ENCODE assay signal across 10 cellular contexts in the genomic region with DNA sequence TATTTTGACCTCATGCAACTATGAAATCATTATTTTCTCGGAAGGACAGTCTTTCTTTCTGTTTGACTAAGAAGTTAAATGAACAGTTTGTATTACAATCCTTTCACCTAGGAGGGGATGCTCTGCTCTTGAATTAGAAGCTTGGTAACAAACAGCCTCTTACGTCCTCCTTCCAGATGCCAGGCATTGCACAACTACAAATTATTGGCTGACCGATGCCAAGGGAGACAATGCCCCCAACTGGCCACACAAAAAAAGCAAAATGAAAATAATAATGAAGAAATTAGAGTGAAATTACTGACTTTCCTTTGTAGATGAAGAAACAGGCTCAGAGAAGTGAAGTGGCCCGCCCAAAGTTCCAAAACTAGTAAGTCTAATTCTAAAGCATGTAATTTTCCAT.
DNase-seq lines count a peak whose midpoint lies in the region; ATAC-seq and TF ChIP-seq lines count a peak whose summit lies in the region.
"Had no signal": no experiment of that assay in that cellular context is flagged by ENCODE, and none has a peak within 500 bp of the region (broad histone marks: within the 10 kb centered on the region; RNA-seq: fewer than 3 reads in every experiment).

No MANE protein-coding gene starts in this region.

- H3K27me3 ChIP-seq in GM06990 (replicated peaks; ENCODE audit: control insufficient read depth, insufficient read depth, low read length) (no peaks in the 10 kb centered on the region; the same call in 1 of the 2 replicates), aorta (ENCODE audit: control insufficient read depth in 1 of 2, insufficient read depth in 2 of 2, low read length in 1 of 2) (no peaks in the 10 kb centered on the region)
- H3K27me3 ChIP-seq in CD8-positive, alpha-beta T cell (ENCODE audit: insufficient read depth, low read length) = no peaks in the 10 kb centered on the region

- H3K9me3 ChIP-seq in CD8-positive, alpha-beta T cell (ENCODE audit: low read length) = no peaks in the 10 kb centered on the region
- no peaks in the 10 kb centered on the region for H3K9me3 ChIP-seq in aorta (ENCODE audit: control insufficient read depth, low read length)

- no peak overlapping the region for H3K27ac Mint-ChIP-seq in CD8-positive, alpha-beta T cell
- H3K27ac Mint-ChIP-seq in T-helper 2 cell treated with Interferon-gamma antibody and Interleukin-4, amounts not matched to agents 5 μg/mL and 100 μg/mL, for 36 hours = no peak overlapping the region

- 39 to 41% methylated on average over 4 of the region's 4 CpGs for WGBS in aorta, 2 donors

- peaks cover 3% of the 10 kb centered on the region for H3K27me3 Mint-ChIP-seq in CD8-positive, alpha-beta T cell (ENCODE audit: low read depth)
- peaks cover 12% of the 10 kb centered on the region for H3K27me3 Mint-ChIP-seq in T-helper 2 cell treated with Interferon-gamma antibody and Interleukin-4, amounts not matched to agents 5 μg/mL and 100 μg/mL, for 36 hours (ENCODE audit: low read depth)

- H3K36me3 Mint-ChIP-seq in CD8-positive, alpha-beta T cell = no peaks in the 10 kb centered on the region
- no peaks in the 10 kb centered on the region for H3K36me3 Mint-ChIP-seq in T-helper 2 cell treated with Interferon-gamma antibody and Interleukin-4, amounts not matched to agents 5 μg/mL and 100 μg/mL, for 36 hours (ENCODE audit: low read depth)

- H3K4me3 Mint-ChIP-seq in CD8-positive, alpha-beta T cell = no peak overlapping the region
- H3K4me3 Mint-ChIP-seq in T-helper 2 cell treated with Interferon-gamma antibody and Interleukin-4, amounts not matched to agents 5 μg/mL and 100 μg/mL, for 36 hours = no peak overlapping the region

- H3K36me3 ChIP-seq in GM06990 (ENCODE audit: control insufficient read depth, insufficient read depth, low read length) (no peaks in the 10 kb centered on the region), aorta (ENCODE audit: control insufficient read depth in 1 of 2, insufficient read depth in 2 of 2, low read length in 1 of 2) (no peaks in the 10 kb centered on the region)
- H3K36me3 ChIP-seq in CD8-positive, alpha-beta T cell (ENCODE audit: insufficient read depth, low read length) = no peaks in the 10 kb centered on the region

- CTCF ChIA-PET in CD8-positive, alpha-beta T cell (lab: Charles Lee) = no interaction called here

- H3K27ac ChIP-seq in CD8-positive, alpha-beta T cell (ENCODE audit: low read depth, low read length) = no peak overlapping the region
- H3K27ac ChIP-seq in aorta (ENCODE audit: low read depth in 1 of 2, low read length in 2 of 2) = no peak overlapping the region
- H3K27ac ChIP-seq: skin epidermis had no signal

- TF ChIP-seq CTCF in GM06990 (IDR thresholded peaks at IDR 0.05; ENCODE audit: insufficient read depth, low read length, poor library complexity, severe bottlenecking) = peak; percentile 17
- TF ChIP-seq CTCF in CD8-positive, alpha-beta T cell (IDR thresholded peaks at IDR 0.05) = no peak

- H3K4me1 ChIP-seq in CD8-positive, alpha-beta T cell (ENCODE audit: insufficient read depth, low read length) = no peaks in the 10 kb centered on the region
- no peaks in the 10 kb centered on the region for H3K4me1 ChIP-seq in aorta (ENCODE audit: control insufficient read depth in 1 of 2, insufficient read depth in 2 of 2, low read length in 2 of 2)

- ATAC-seq in CD8-positive, alpha-beta T cell = no peak
- no peak for ATAC-seq in aorta (ENCODE audit: low FRiP score)

- POLR2A ChIA-PET in CD8-positive, alpha-beta T cell (lab: Charles Lee) = no interaction called here

- no peak overlapping the region for H3K4me3 ChIP-seq in GM06990 (replicated peaks; ENCODE audit: low read depth, low read length)
- no peak overlapping the region for H3K4me3 ChIP-seq in CD8-positive, alpha-beta T cell (ENCODE audit: low read depth, low read length)
- no peak overlapping the region for H3K4me3 ChIP-seq in aorta (ENCODE audit: low read length in 2 of 2)
- H3K4me3 ChIP-seq: skin epidermis had no signal

- no peak for DNase-seq in GM06990 (ENCODE audit: extremely low read depth, insufficient read length)
- DNase-seq in NCI-H345 treated with DMSO at 0.1 percent for 48 hours (lab: John Stamatoyannopoulos, UW; ENCODE audit: unreplicated experiment) = peak; percentile 4
- peak; percentile 5 for DNase-seq in cerebellar cortex (ENCODE audit: low spot score)
- peak; percentile 30 for DNase-seq in midbrain (lab: John Stamatoyannopoulos, UW)
- DNase-seq in A172 (ENCODE audit: low spot score) = no peak
- no peak for DNase-seq in CD8-positive, alpha-beta T cell
- DNase-seq in aorta = no peak
- DNase-seq in T-helper 2 cell treated with Interferon-gamma antibody and Interleukin-4, amounts not matched to agents 5 μg/mL and 100 μg/mL, for 36 hours (ENCODE audit: low spot score) = no peak
- DNase-seq: NK-92 treated with Interleukin-12 subunit alpha and Interleukin-12 subunit beta, amount 100 ng/mL, for 24 hours had no signal

- H3K4me1 Mint-ChIP-seq in CD8-positive, alpha-beta T cell (ENCODE audit: low read depth) = no peaks in the 10 kb centered on the region
- no peaks in the 10 kb centered on the region for H3K4me1 Mint-ChIP-seq in T-helper 2 cell treated with Interferon-gamma antibody and Interleukin-4, amounts not matched to agents 5 μg/mL and 100 μg/mL, for 36 hours (ENCODE audit: low read depth)

- intact Hi-C loops in CD8-positive, alpha-beta T cell (cut with DNase I, micrococcal nuclease) = no loop called here
- intact Hi-C loops in aorta (cut with DNase I) = no loop called here

- H3K9me3 Mint-ChIP-seq in CD8-positive, alpha-beta T cell = no peaks in the 10 kb centered on the region
- H3K9me3 Mint-ChIP-seq in T-helper 2 cell treated with Interferon-gamma antibody and Interleukin-4, amounts not matched to agents 5 μg/mL and 100 μg/mL, for 36 hours = no peaks in the 10 kb centered on the region

Comparison
In these comparisons a context has a peak if more than half of its experiments do, and no peak if none do; other contexts are left out.
1. DNase-seq: peak in NCI-H345 treated with DMSO at 0.1 percent for 48 hours (single experiment), cerebellar cortex (single experiment) and midbrain (single experiment); none in GM06990 (single experiment), A172 (single experiment), CD8-positive, alpha-beta T cell (0 of 7), aorta (0 of 2) and T-helper 2 cell treated with Interferon-gamma antibody and Interleukin-4, amounts not matched to agents 5 μg/mL and 100 μg/mL, for 36 hours (single experiment).